Comparison of ENCODE assay signal across 1 cellular context in the genomic region with DNA sequence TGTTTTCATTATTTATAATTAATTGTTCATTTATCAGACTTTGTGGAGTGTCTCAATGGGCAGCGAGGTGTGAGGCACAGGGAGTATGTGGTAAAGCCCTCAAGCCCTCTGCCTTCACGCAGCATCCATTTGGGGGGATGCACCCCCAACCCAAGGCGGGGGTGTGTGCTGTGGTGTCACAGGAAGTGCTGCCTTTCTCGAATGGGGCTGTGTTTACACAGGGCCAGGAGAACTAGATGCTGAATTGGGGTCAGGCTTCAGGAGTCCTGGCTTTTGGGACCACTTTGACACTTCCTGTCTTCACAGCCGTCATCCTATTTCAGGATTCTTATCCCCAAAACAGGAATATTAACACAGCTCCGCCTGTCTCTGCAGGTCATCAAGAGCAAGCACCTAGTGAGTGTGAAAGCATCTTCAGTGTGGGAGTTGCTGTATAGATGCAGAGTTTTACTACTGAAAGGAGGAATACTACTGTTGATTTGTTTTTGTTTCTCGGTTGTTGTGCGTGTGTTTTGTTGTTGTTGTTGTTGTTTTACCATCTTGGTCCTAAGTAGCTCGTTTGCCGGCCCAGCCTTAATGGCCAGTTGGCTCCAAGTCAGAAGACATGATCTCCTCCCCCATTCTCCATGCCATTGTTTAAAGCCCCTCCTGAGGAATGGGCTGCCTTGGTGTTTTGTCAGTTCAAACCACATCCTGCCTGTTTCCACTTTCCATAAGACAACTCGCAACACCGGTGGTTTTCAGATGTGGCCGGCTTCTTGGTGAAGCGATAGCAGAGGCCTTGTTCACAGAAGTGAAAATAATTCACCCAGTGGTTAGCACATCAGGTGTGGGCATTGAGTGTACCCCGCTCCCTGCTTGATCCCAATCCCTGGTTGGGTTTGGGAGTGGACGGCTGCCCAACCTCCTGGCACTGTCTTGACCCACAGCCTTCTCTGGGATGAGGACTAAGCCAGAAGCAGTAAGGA.
TF ChIP-seq lines count a peak whose summit lies in the region.

No MANE protein-coding gene starts in this region.

TF ChIP-seq in GM23338, 12 proteins besides CTCF, POLR2A, EP300 and RAD21 (continued from another document):
- TF ChIP-seq, protein P1, sequence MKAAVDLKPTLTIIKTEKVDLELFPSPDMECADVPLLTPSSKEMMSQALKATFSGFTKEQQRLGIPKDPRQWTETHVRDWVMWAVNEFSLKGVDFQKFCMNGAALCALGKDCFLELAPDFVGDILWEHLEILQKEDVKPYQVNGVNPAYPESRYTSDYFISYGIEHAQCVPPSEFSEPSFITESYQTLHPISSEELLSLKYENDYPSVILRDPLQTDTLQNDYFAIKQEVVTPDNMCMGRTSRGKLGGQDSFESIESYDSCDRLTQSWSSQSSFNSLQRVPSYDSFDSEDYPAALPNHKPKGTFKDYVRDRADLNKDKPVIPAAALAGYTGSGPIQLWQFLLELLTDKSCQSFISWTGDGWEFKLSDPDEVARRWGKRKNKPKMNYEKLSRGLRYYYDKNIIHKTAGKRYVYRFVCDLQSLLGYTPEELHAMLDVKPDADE (IDR thresholded peaks at IDR 0.05): no peak
TF ChIP-seq in GM23338: peak in this region for 0.
